ENCODE assay signal across 8 cellular contexts in the genomic region with DNA sequence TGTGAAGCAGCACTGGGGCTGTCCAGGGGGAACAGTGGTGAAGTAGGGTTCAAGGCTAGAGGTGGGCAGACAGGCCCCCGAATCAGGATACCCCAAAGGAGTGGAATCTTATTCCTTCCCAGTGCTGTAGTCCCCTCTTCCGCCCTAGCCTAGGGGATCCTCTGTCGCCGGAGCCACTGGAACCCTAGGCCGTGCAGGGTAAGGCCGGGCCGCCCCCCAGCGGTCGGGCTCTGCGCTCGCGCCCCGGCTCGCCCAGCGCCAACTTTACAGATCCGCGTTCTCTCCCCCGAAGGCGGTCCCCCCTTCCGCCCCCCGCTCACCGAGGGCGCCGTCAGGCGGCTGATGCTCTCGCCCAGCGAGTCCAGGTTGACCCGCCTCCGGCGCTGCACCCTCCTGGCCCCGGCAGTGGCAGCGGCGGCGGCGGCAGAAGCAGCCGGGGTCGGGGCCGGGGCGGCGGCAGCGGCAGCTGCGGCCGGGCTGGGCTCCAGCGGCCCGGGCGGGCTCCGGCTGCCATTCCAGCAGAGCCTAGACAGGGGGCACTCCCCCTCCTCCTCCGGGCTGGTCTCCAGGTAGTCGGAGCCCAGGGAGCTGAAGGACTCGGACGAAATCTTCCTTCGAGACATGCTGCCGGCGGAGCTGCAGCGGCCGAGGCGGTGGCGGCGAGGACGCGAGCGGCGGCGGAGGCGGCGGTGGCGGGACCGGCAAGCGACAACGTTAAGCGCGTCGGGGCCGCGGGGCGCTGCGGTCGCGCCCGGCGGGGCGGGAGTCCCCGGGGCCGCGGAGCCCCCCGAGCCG. TPM values are rescaled to one million over a fixed set of nuclear protein-coding genes. Genes with fewer than 3 reads are reported as not detected.
A peak's percentile ranks its signal among the peaks of the same experiment; 100 is the strongest.
DNase-seq lines count a peak whose midpoint lies in the region; ATAC-seq and TF ChIP-seq lines count a peak whose summit lies in the region.

No MANE protein-coding gene starts in this region.

- peaks cover 0 to 17% of the 10 kb centered on the region in 2 donors for H3K4me1 ChIP-seq in thoracic aorta (ENCODE audit: control insufficient read depth in 1 of 2, low read depth in 2 of 2)

- 0 to 1% methylated on average over 9 to 59 of the region's 87 CpGs for WGBS in lower leg skin, 2 donors

- H3K27ac ChIP-seq in dorsolateral prefrontal cortex (peak overlapping the region in 47 of 59 donors; percentile 10 to 89 (median 64)), thoracic aorta (no peak overlapping the region)

- peak; percentile 76 for DNase-seq in Daoy (ENCODE audit: low read depth)
- peak; percentile 32 for DNase-seq in RPMI7951 (ENCODE audit: low read depth)
- DNase-seq in dorsolateral prefrontal cortex = peak in 9 of 10 donors; percentile 49 to 81 (median 57)
- peak in 1 of 2 donors; percentile 87 for DNase-seq in lower leg skin (ENCODE audit: low spot score in 2 of 2)
- DNase-seq in thoracic aorta (ENCODE audit: low spot score) = no peak
- DNase-seq in GM19238 (ENCODE audit: insufficient read length, low spot score) = no peak

- H3K4me3 ChIP-seq in dorsolateral prefrontal cortex (peak overlapping the region; percentile 39 to 81 (median 63)), lower leg skin (ENCODE audit: low read depth, poor library complexity, severe bottlenecking) (peak overlapping the region; percentile 48), thoracic aorta (peak overlapping the region; percentile 62)

- intact Hi-C loops in dorsolateral prefrontal cortex (cut with DNase I) = loop anchor here (5.0 kb wide), 2 partner anchors 295 to 940 kb away; a partner anchor contains a TSS
- intact Hi-C loops in lower leg skin (cut with DNase I; ENCODE audit: low total_unique reads) = no loop called here

- no peaks in the 10 kb centered on the region for H3K36me3 ChIP-seq in thoracic aorta

- ATAC-seq in GM19397 (IDR thresholded peaks at IDR 0.05; ENCODE audit: unreplicated experiment) = peak; percentile 56
- peak; percentile 77 for ATAC-seq in HG03439 (IDR thresholded peaks at IDR 0.05; ENCODE audit: unreplicated experiment)
- no peak for ATAC-seq in thoracic aorta (ENCODE audit: insufficient number of reproducible peaks, low FRiP score, low read depth)

- TF ChIP-seq POLR2A in lower leg skin (IDR thresholded peaks at IDR 0.05) = no peak

- no peaks in the 10 kb centered on the region for H3K9me3 ChIP-seq in thoracic aorta

- TF ChIP-seq CTCF in dorsolateral prefrontal cortex (IDR thresholded peaks at IDR 0.05 in 54 of 56, conservative IDR thresholded peaks at IDR 0.05 in 2 of 56; ENCODE audit: low read depth in 1 of 56, partially characterized antibody in 56 of 56) (peak; percentile 15 to 79 (median 58)), lower leg skin (IDR thresholded peaks at IDR 0.05) (no peak), thoracic aorta (IDR thresholded peaks at IDR 0.05) (no peak)

- peaks cover 0 to 4% (median 0%) of the 10 kb centered on the region in 45 donors for H3K27me3 ChIP-seq in dorsolateral prefrontal cortex
- H3K27me3 ChIP-seq in thoracic aorta (replicated peaks; ENCODE audit: insufficient read depth) = no peaks in the 10 kb centered on the region

RNA-seq across cellular contexts. Expression of a gene that starts 0.6 kb away (rescaled TPM):
- total RNA-seq in Daoy (2014; rRNA removed; shearing (Covaris generic)) = 0.71 and 1.1 TPM in 2 replicates
- 0.10 and 0.24 TPM in 2 replicates for total RNA-seq in RPMI7951 (2014; rRNA removed; shearing (Covaris generic))
- 10 to 100 TPM; 20.3 to 89.9 (median 64.0) TPM for total RNA-seq in dorsolateral prefrontal cortex
- total RNA-seq in lower leg skin = 1 to 10 TPM in 2 of 4 donors, under 1 TPM in 2; 0.49 to 2.4 (median 1.3) TPM
- 1 to 10 TPM; 5.3 to 9.4 TPM for total RNA-seq in thoracic aorta

Comparison
In these comparisons a context has a peak if more than half of its experiments do, and no peak if none do; other contexts are left out.
1. DNase-seq: peak in Daoy (single experiment), RPMI7951 (single experiment) and dorsolateral prefrontal cortex (9 of 10); none in thoracic aorta (single experiment) and GM19238 (single experiment).
2. H3K27ac ChIP-seq: peak in dorsolateral prefrontal cortex (47 of 59); none in thoracic aorta (0 of 2).
3. CTCF ChIP-seq: peak in dorsolateral prefrontal cortex (56 of 56); none in lower leg skin (0 of 3) and thoracic aorta (single experiment).
4. Peak in every context shown above with its lines, with median percentiles within 50 percentile points of each other: H3K4me3 ChIP-seq.